26 cellular contexts compared by ENCODE assay signal in genomic region chr12:77916276-77916675, GRCh38.
"Had no signal": no experiment of that assay in that cellular context is flagged by ENCODE, and none has a peak within 500 bp of the region (broad histone marks: within the 10 kb centered on the region; RNA-seq: fewer than 3 reads in every experiment).

No MANE protein-coding gene starts in this region.

- H3K4me3 Mint-ChIP-seq: memory B cell; natural killer cell; neural crest cell; stimulated activated effector memory CD8-positive, alpha-beta T cell treated with anti-CD3 and anti-CD28 coated beads, Interleukin-12 subunit alpha, Interleukin-12 subunit beta, amount 100 ng/mL, for 72 hours; type B pancreatic cell had no signal

- H3K9me3 ChIP-seq: gastroesophageal sphincter, heart right ventricle, lower lobe of right lung, right lobe of liver, testis, tibial artery had no signal

- H3K79me2 ChIP-seq: parathyroid adenoma had no signal

- H3K9me3 Mint-ChIP-seq: memory B cell, neural crest cell, type B pancreatic cell had no signal

- H3K36me3 ChIP-seq: gastroesophageal sphincter, heart right ventricle, lower lobe of right lung, right lobe of liver, tibial artery had no signal

- H3K27ac Mint-ChIP-seq: memory B cell; natural killer cell; progenitor cell of endocrine pancreas; stimulated activated effector memory CD8-positive, alpha-beta T cell treated with anti-CD3 and anti-CD28 coated beads, Interleukin-12 subunit alpha, Interleukin-12 subunit beta, amount 100 ng/mL, for 72 hours; type B pancreatic cell had no signal

- H3K4me3 ChIP-seq: coronary artery, gastroesophageal sphincter, heart right ventricle, lower lobe of right lung, right lobe of liver, testis, tibial artery had no signal

- H3K27me3 Mint-ChIP-seq: progenitor cell of endocrine pancreas, type B pancreatic cell had no signal

- H2AFZ ChIP-seq: parathyroid adenoma had no signal

- H3K36me3 Mint-ChIP-seq: memory B cell; natural killer cell; stimulated activated effector memory CD8-positive, alpha-beta T cell treated with anti-CD3 and anti-CD28 coated beads, Interleukin-12 subunit alpha, Interleukin-12 subunit beta, amount 100 ng/mL, for 72 hours; type B pancreatic cell had no signal

- H3K4me1 Mint-ChIP-seq: memory B cell; natural killer cell; stimulated activated effector memory CD8-positive, alpha-beta T cell treated with anti-CD3 and anti-CD28 coated beads, Interleukin-12 subunit alpha, Interleukin-12 subunit beta, amount 100 ng/mL, for 72 hours had no signal

- H3K9ac ChIP-seq: parathyroid adenoma had no signal

- ATAC-seq: gastroesophageal sphincter; heart right ventricle; left colon; left ventricle myocardium superior; lower lobe of right lung; natural killer cell; right lobe of liver; stimulated activated effector memory CD8-positive, alpha-beta T cell treated with anti-CD3 and anti-CD28 coated beads, Interleukin-12 subunit alpha, Interleukin-12 subunit beta, amount 100 ng/mL, for 72 hours; stimulated activated naive CD8-positive, alpha-beta T cell treated with anti-CD3 and anti-CD28 coated beads, Interleukin-15, Interleukin-2, amounts not matched to agents 100 U/mL and 50 U/mL, for 24 hours had no signal

- DNase-seq: dermis blood vessel endothelial cell; effector memory CD4-positive, alpha-beta T cell; heart right ventricle; hippocampal formation; kidney glomerular epithelial cell; left colon; left ventricle myocardium superior; lower lobe of right lung; natural killer cell; right lobe of liver; small intestine; stimulated activated CD4-positive, alpha-beta T cell treated with anti-CD3 and anti-CD28 coated beads, Interleukin-12 subunit alpha, Interleukin-12 subunit beta, amount 100 ng/mL, for 4 hours; stimulated activated CD4-positive, alpha-beta T cell treated with anti-CD3 and anti-CD28 coated beads, Interleukin-1b, Interleukin-23, amount 100 ng/mL, for 48 hours; stimulated activated CD4-positive, alpha-beta T cell treated with anti-CD3 and anti-CD28 coated beads, Interleukin-4, amount 100 ng/mL, for 1 hour; stimulated activated naive CD8-positive, alpha-beta T cell treated with anti-CD3 and anti-CD28 coated beads, Interleukin-15, Interleukin-2, amounts not matched to agents 100 U/mL and 50 U/mL, for 24 hours; substantia nigra; testis; tibial artery had no signal

- H3K27ac ChIP-seq: coronary artery, gastroesophageal sphincter, heart right ventricle, lower lobe of right lung, parathyroid adenoma, right lobe of liver, testis, tibial artery had no signal

- H3K27me3 ChIP-seq: gastroesophageal sphincter, heart right ventricle, right lobe of liver, testis, tibial artery had no signal

- H3K4me1 ChIP-seq: gastroesophageal sphincter, lower lobe of right lung, parathyroid adenoma, right lobe of liver, testis, tibial artery had no signal
